Comparison of ENCODE assay signal across 1 cellular context in genomic region chr5:6328173-6328572, GRCh38.
TF ChIP-seq lines count a peak whose summit lies in the region.

No MANE protein-coding gene starts in this region.

TF ChIP-seq in WTC11, 78 proteins besides CTCF, POLR2A, EP300 and RAD21 (continued from another document):
- TF ChIP-seq, protein P1, sequence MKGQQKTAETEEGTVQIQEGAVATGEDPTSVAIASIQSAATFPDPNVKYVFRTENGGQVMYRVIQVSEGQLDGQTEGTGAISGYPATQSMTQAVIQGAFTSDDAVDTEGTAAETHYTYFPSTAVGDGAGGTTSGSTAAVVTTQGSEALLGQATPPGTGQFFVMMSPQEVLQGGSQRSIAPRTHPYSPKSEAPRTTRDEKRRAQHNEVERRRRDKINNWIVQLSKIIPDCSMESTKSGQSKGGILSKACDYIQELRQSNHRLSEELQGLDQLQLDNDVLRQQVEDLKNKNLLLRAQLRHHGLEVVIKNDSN (CRISPR knock-in tag; IDR thresholded peaks at IDR 0.05) = peak; percentile 51; the same call in 1 of the 2 replicates
